1 cellular context compared by ENCODE assay signal in the genomic region with DNA sequence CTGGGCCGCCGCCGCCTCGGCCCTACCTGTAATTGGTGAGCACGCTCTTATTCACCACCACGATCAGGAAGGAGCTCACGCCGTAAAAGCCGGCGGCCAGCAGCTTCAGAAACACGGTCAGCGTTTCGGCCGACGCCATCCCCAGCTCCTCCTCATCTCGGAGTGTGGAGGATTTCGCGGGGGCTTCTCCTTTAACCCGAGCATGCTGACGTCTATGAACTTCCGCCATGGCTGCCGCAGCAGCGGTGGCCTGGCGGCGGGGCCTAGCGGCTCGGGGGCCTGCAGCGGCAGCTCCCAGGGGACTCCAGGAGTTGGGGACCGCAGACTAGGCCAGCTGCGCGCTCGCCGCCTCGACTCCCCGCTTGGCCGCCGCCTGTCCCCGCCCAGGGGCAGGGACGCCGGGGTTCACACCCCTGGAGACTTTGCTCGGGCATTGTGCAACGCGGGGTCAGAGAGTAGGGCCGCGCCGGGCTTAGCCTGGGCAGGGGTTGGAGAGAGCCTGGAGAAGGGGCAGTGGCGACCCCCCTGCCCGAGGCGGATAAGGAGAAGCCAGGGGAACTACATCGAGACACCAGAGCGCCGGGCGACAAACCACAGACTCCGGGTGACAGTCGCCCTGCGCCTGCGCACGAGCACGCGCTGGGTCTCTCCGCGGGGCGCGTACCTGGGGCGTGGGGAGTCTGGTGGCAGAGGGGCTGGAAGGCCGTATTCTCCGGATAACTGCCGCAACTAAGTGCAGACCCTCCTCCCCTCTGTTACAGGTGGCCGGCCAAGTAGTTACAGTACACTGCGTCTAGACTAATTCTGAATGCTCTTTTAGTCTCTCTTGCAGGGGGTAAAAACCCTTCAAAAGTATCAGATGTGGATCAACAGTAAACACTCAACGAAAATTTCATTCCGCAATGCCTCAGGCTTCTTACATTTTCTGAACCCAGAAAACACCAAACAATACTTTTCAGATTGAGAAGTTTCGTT.
A peak's percentile ranks its signal among the peaks of the same experiment; 100 is the strongest.
TF ChIP-seq lines count a peak whose summit lies in the region.

Gene SLC35D1, minus strand, starts transcription at position 364 of the 975 bp plus-strand sequence. Its CDS starts 135 bp downstream, at position 229.

TF ChIP-seq in H1, 55 proteins besides CTCF, POLR2A, EP300 and RAD21 (continued from another document):
- TF ChIP-seq SIN3A (conservative IDR thresholded peaks at IDR 0.05 in 1 of 2, IDR thresholded peaks at IDR 0.05 in 1 of 2; ENCODE audit: low read depth in 1 of 2, low read length in 2 of 2) (peak in 1 of 2 experiments; percentile 56; a peak in 1 of 4 replicates), SP2 (IDR thresholded peaks at IDR 0.05; ENCODE audit: low read length) (no peak), SAP30 (IDR thresholded peaks at IDR 0.05; ENCODE audit: insufficient read depth, insufficient replicate concordance, low read length) (peak; percentile 3), POLR2AphosphoS5 (IDR thresholded peaks at IDR 0.05; ENCODE audit: low read depth, low read length) (0 out of 2 replicates have a peak, but pooled peaks have one; percentile 19), BCL11A (IDR thresholded peaks at IDR 0.05; ENCODE audit: low read depth in 2 of 2, low read length in 2 of 2) (no peak), YY1 (IDR thresholded peaks at IDR 0.05; ENCODE audit: low read depth, low read length) (peak; percentile 80), SIX5 (IDR thresholded peaks at IDR 0.05; ENCODE audit: low read depth, low read length) (no peak), MAX (IDR thresholded peaks at IDR 0.05) (no peak; the same call in 1 of the 2 replicates), SP4 (IDR thresholded peaks at IDR 0.05; ENCODE audit: low read length) (peak; percentile 48; the same call in 1 of the 2 replicates), CHD7 (IDR thresholded peaks at IDR 0.05; ENCODE audit: insufficient replicate concordance, low read length) (peak; percentile 99), TBP (IDR thresholded peaks at IDR 0.05; ENCODE audit: low read depth, low read length) (0 out of 2 replicates have a peak, but pooled peaks have one; percentile 1), HDAC2 (IDR thresholded peaks at IDR 0.05; ENCODE audit: borderline replicate concordance in 1 of 2, low read depth in 2 of 2, low read length in 2 of 2) (peak in 1 of 2 experiments; percentile 21; a peak in 1 of 4 replicates), RNF2 (IDR thresholded peaks at IDR 0.05; ENCODE audit: borderline replicate concordance, low read depth, low read length, missing control alignments, poor library complexity, severe bottlenecking) (no peak), RXRA (IDR thresholded peaks at IDR 0.05; ENCODE audit: insufficient read depth, low read depth, low read length) (no peak), TAF1 (IDR thresholded peaks at IDR 0.05; ENCODE audit: low read depth, low read length) (no peak), KDM1A (IDR thresholded peaks at IDR 0.05; ENCODE audit: borderline replicate concordance, low read length) (no peak), E2F6 (IDR thresholded peaks at IDR 0.05) (peak; percentile 10; the same call in 1 of the 2 replicates), PHF8 (conservative IDR thresholded peaks at IDR 0.05; ENCODE audit: low read depth, low read length) (peak; percentile 70), CHD2 (IDR thresholded peaks at IDR 0.05; ENCODE audit: low read length) (no peak), EZH2 (IDR thresholded peaks at IDR 0.05; ENCODE audit: low read depth, low read length, severe bottlenecking) (no peak), GTF2F1 (IDR thresholded peaks at IDR 0.05; ENCODE audit: borderline replicate concordance, low read depth, low read length) (no peak), CBX8 (IDR thresholded peaks at IDR 0.05; ENCODE audit: borderline replicate concordance, low read depth, low read length) (no peak), KDM5A (IDR thresholded peaks at IDR 0.05; ENCODE audit: low read length) (no peak), HDAC6 (IDR thresholded peaks at IDR 0.05; ENCODE audit: low read depth, low read length) (no peak), NRF1 (IDR thresholded peaks at IDR 0.05; ENCODE audit: low read depth, low read length) (peak; percentile 80), POU5F1 (IDR thresholded peaks at IDR 0.05; ENCODE audit: low read depth, low read length) (no peak), TCF12 (IDR thresholded peaks at IDR 0.05; ENCODE audit: low read depth, low read length) (0 out of 2 replicates have a peak, but pooled peaks have one; percentile 24), CEBPB (IDR thresholded peaks at IDR 0.05; ENCODE audit: low read depth, low read length) (peak; percentile 76), FOSL1 (IDR thresholded peaks at IDR 0.05; ENCODE audit: insufficient read depth, low read depth, low read length) (0 out of 2 replicates have a peak, but pooled peaks have one; percentile 67)
TF ChIP-seq in H1: peak in this region for 20.
